2 cellular contexts compared by ENCODE assay signal in the genomic region with DNA sequence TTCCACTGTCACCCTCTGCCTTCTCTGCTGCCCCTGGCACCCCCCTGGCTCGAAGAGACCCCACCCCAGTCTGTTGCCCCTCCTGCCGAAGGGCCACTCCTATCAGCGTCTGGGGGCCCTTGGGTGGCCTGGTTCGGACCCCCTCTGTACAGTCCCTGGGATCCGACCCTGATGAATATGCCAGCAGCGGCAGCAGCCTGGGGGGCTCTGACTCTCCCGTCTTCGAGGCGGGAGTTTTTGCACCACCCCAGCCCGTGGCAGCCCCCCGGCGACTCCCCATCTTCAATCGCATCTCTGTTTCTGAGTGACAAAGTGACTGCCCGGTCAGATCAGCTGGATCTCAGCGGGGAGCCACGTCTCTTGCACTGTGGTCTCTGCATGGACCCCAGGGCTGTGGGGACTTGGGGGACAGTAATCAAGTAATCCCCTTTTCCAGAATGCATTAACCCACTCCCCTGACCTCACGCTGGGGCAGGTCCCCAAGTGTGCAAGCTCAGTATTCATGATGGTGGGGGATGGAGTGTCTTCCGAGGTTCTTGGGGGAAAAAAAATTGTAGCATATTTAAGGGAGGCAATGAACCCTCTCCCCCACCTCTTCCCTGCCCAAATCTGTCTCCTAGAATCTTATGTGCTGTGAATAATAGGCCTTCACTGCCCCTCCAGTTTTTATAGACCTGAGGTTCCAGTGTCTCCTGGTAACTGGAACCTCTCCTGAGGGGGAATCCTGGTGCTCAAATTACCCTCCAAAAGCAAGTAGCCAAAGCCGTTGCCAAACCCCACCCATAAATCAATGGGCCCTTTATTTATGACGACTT.
TF ChIP-seq lines count a peak whose summit lies in the region.

No MANE protein-coding gene starts in this region.

TF ChIP-seq in GM23338, 12 proteins besides CTCF, POLR2A, EP300 and RAD21 (continues in another document):
- no peak for TF ChIP-seq STAT1 (IDR thresholded peaks at IDR 0.05; ENCODE audit: unreplicated experiment)
- no peak for TF ChIP-seq ZNF331 (CRISPR knock-in tag; IDR thresholded peaks at IDR 0.05; ENCODE audit: low read depth)
- no peak for TF ChIP-seq NANOG (IDR thresholded peaks at IDR 0.05; ENCODE audit: borderline replicate concordance)
- TF ChIP-seq, protein P1, sequence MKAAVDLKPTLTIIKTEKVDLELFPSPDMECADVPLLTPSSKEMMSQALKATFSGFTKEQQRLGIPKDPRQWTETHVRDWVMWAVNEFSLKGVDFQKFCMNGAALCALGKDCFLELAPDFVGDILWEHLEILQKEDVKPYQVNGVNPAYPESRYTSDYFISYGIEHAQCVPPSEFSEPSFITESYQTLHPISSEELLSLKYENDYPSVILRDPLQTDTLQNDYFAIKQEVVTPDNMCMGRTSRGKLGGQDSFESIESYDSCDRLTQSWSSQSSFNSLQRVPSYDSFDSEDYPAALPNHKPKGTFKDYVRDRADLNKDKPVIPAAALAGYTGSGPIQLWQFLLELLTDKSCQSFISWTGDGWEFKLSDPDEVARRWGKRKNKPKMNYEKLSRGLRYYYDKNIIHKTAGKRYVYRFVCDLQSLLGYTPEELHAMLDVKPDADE (IDR thresholded peaks at IDR 0.05) = no peak
- no peak for TF ChIP-seq POLR2AphosphoS5 (IDR thresholded peaks at IDR 0.05; ENCODE audit: low read depth)
- no peak for TF ChIP-seq CREB1 (CRISPR knock-in tag; IDR thresholded peaks at IDR 0.05; ENCODE audit: low read depth)
- TF ChIP-seq, protein P2, sequence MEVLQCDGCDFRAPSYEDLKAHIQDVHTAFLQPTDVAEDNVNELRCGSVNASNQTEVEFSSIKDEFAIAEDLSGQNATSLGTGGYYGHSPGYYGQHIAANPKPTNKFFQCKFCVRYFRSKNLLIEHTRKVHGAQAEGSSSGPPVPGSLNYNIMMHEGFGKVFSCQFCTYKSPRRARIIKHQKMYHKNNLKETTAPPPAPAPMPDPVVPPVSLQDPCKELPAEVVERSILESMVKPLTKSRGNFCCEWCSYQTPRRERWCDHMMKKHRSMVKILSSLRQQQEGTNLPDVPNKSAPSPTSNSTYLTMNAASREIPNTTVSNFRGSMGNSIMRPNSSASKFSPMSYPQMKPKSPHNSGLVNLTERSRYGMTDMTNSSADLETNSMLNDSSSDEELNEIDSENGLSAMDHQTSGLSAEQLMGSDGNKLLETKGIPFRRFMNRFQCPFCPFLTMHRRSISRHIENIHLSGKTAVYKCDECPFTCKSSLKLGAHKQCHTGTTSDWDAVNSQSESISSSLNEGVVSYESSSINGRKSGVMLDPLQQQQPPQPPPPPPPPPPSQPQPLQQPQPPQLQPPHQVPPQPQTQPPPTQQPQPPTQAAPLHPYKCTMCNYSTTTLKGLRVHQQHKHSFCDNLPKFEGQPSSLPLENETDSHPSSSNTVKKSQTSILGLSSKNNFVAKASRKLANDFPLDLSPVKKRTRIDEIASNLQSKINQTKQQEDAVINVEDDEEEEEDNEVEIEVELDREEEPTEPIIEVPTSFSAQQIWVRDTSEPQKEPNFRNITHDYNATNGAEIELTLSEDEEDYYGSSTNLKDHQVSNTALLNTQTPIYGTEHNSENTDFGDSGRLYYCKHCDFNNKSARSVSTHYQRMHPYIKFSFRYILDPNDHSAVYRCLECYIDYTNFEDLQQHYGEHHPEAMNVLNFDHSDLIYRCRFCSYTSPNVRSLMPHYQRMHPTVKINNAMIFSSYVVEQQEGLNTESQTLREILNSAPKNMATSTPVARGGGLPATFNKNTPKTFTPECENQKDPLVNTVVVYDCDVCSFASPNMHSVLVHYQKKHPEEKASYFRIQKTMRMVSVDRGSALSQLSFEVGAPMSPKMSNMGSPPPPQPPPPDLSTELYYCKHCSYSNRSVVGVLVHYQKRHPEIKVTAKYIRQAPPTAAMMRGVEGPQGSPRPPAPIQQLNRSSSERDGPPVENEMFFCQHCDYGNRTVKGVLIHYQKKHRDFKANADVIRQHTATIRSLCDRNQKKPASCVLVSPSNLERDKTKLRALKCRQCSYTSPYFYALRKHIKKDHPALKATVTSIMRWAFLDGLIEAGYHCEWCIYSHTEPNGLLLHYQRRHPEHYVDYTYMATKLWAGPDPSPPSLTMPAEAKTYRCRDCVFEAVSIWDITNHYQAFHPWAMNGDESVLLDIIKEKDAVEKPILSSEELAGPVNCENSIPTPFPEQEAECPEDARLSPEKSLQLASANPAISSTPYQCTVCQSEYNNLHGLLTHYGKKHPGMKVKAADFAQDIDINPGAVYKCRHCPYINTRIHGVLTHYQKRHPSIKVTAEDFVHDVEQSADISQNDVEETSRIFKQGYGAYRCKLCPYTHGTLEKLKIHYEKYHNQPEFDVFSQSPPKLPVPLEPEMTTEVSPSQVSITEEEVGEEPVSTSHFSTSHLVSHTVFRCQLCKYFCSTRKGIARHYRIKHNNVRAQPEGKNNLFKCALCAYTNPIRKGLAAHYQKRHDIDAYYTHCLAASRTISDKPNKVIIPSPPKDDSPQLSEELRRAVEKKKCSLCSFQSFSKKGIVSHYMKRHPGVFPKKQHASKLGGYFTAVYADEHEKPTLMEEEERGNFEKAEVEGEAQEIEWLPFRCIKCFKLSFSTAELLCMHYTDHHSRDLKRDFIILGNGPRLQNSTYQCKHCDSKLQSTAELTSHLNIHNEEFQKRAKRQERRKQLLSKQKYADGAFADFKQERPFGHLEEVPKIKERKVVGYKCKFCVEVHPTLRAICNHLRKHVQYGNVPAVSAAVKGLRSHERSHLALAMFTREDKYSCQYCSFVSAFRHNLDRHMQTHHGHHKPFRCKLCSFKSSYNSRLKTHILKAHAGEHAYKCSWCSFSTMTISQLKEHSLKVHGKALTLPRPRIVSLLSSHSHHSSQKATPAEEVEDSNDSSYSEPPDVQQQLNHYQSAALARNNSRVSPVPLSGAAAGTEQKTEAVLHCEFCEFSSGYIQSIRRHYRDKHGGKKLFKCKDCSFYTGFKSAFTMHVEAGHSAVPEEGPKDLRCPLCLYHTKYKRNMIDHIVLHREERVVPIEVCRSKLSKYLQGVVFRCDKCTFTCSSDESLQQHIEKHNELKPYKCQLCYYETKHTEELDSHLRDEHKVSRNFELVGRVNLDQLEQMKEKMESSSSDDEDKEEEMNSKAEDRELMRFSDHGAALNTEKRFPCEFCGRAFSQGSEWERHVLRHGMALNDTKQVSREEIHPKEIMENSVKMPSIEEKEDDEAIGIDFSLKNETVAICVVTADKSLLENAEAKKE (CRISPR knock-in tag; IDR thresholded peaks at IDR 0.05) = no peak
- no peak for TF ChIP-seq JUNB (IDR thresholded peaks at IDR 0.05; ENCODE audit: unreplicated experiment)
- TF ChIP-seq EZH2phosphoT487 (IDR thresholded peaks at IDR 0.05; ENCODE audit: unreplicated experiment) = no peak

TF ChIP-seq in H1, 55 proteins besides CTCF, POLR2A, EP300 and RAD21:
- TF ChIP-seq SUZ12 (IDR thresholded peaks at IDR 0.05; ENCODE audit: low read length) = no peak
- no peak for TF ChIP-seq TAF1 (IDR thresholded peaks at IDR 0.05; ENCODE audit: low read depth, low read length)
